In the genomic region with DNA sequence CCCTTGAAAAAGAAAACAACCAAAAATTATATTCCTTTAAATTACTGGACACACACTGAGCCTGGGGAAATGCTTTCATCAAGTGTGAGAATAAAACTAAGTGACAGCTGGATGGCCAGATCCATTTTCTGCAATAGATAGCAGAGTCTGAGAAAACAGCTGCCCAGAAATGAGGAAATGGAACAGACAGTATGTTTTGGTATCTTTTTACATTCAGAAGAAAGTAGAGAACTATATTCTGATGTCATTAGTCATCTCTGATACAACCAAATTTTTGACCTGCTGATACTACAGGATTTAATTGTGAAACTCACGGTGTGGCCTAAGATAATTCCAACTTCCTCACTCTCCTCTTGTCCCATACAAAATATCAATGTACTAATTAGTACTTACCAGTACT, we compare ENCODE assay signal across 10 cellular contexts.
DNase-seq lines count a peak whose midpoint lies in the region; ATAC-seq, FAIRE-seq and TF ChIP-seq lines count a peak whose summit lies in the region.
"Had no signal": no experiment of that assay in that cellular context is flagged by ENCODE, and none has a peak within 500 bp of the region (broad histone marks: within the 10 kb centered on the region; RNA-seq: fewer than 3 reads in every experiment).

No MANE protein-coding gene starts in this region.

- H3K4me1 ChIP-seq in cardiac muscle cell (ENCODE audit: low read depth) (peaks cover 40% of the 10 kb centered on the region), right cardiac atrium (ENCODE audit: control insufficient read depth, insufficient read depth, low read length) (no peaks in the 10 kb centered on the region), adipocyte (ENCODE audit: control insufficient read depth, insufficient read depth, low read length) (peaks cover 20% of the 10 kb centered on the region)

- H3K9me3 ChIP-seq in cardiac muscle cell (ENCODE audit: low read depth) (no peaks in the 10 kb centered on the region), right cardiac atrium (ENCODE audit: control insufficient read depth, low read length) (no peaks in the 10 kb centered on the region), adipocyte (ENCODE audit: control insufficient read depth, low read length) (no peaks in the 10 kb centered on the region)

- H3K4me3 ChIP-seq in cardiac muscle cell, result no peak overlapping the region
- H3K4me3 ChIP-seq in right cardiac atrium (ENCODE audit: low read length), result no peak overlapping the region
- no peak overlapping the region for H3K4me3 ChIP-seq in adipocyte (ENCODE audit: low read length)

- H3K27me3 ChIP-seq in cardiac muscle cell, result no peaks in the 10 kb centered on the region
- peaks cover 2% of the 10 kb centered on the region for H3K27me3 ChIP-seq in right cardiac atrium (ENCODE audit: control insufficient read depth, insufficient read depth)
- H3K27me3 ChIP-seq in adipocyte (replicated peaks; ENCODE audit: control insufficient read depth, insufficient read depth, low read length), result no peaks in the 10 kb centered on the region

- H3K36me3 ChIP-seq in cardiac muscle cell, result no peaks in the 10 kb centered on the region
- no peaks in the 10 kb centered on the region for H3K36me3 ChIP-seq in adipocyte (ENCODE audit: control insufficient read depth, insufficient read depth, low read length, severe bottlenecking)

- H3K27ac ChIP-seq in cardiac muscle cell (peak overlapping the region; percentile 76), right cardiac atrium (ENCODE audit: low read length) (no peak overlapping the region)

- no peak for FAIRE-seq in RCC 7860 (lab: Jason Lieb, UNC)
- FAIRE-seq: small intestine had no signal

- TF ChIP-seq CTCF in cardiac muscle cell (IDR thresholded peaks at IDR 0.05; ENCODE audit: low read depth, low read length), result no peak

- no peak for ATAC-seq in right cardiac atrium
- ATAC-seq in HG03097 (IDR thresholded peaks at IDR 0.05; ENCODE audit: low FRiP score, unreplicated experiment), result peak; percentile 59

- H3K9ac ChIP-seq in adipocyte (ENCODE audit: low read length), result no peak overlapping the region

- intact Hi-C loops in right cardiac atrium (cut with DNase I), result no loop called here

- DNase-seq in cardiac muscle cell (ENCODE audit: low read depth in 1 of 2, low spot score in 1 of 2) (peak in 1 of 2 donors; percentile 57), right cardiac atrium (no peak), adipocyte (ENCODE audit: low read depth) (peak; percentile 65), KG1 (lab: John Stamatoyannopoulos, UW) (no peak), HPDE6-E6E7 (ENCODE audit: extremely low spot score) (no peak), RCC 7860 (ENCODE audit: low spot score) (no peak), NK-92 (lab: John Stamatoyannopoulos, UW; ENCODE audit: unreplicated experiment) (no peak)
- DNase-seq: NCI-H1048, small intestine had no signal

- 41% methylated on average over 1 of the region's 1 CpG for WGBS in right cardiac atrium
